Comparison of ENCODE assay signal across 10 cellular contexts in genomic region chr3:9780451-9780797, GRCh38. TPM values are rescaled to one million over a fixed set of nuclear protein-coding genes. Genes with fewer than 3 reads are reported as not detected.
A peak's percentile ranks its signal among the peaks of the same experiment; 100 is the strongest.
DNase-seq lines count a peak whose midpoint lies in the region; ATAC-seq and TF ChIP-seq lines count a peak whose summit lies in the region.
"Had no signal": no experiment of that assay in that cellular context is flagged by ENCODE, and none has a peak within 500 bp of the region (broad histone marks: within the 10 kb centered on the region; RNA-seq: fewer than 3 reads in every experiment).

No MANE protein-coding gene starts in this region.

- H3K9me3 Mint-ChIP-seq in activated T-helper 17 cell treated with anti-CD3 and anti-CD28 coated beads, Interleukin-2, amount 50 U/mL, for 72 hours, result peaks cover 3% of the 10 kb centered on the region
- no peaks in the 10 kb centered on the region for H3K9me3 Mint-ChIP-seq in memory B cell

- peaks cover 4% of the 10 kb centered on the region; the same call in 1 of the 2 replicates for H4K20me1 ChIP-seq in BLaER1

- peak overlapping the region; percentile 94 for H3K27ac Mint-ChIP-seq in activated T-helper 17 cell treated with anti-CD3 and anti-CD28 coated beads, Interleukin-2, amount 50 U/mL, for 72 hours
- peak overlapping the region; percentile 90 for H3K27ac Mint-ChIP-seq in memory B cell
- H3K27ac Mint-ChIP-seq: progenitor cell of endocrine pancreas had no signal

- peaks cover 68% of the 10 kb centered on the region for H3K36me3 Mint-ChIP-seq in activated T-helper 17 cell treated with anti-CD3 and anti-CD28 coated beads, Interleukin-2, amount 50 U/mL, for 72 hours (ENCODE audit: low read depth)
- peaks cover 6% of the 10 kb centered on the region for H3K36me3 Mint-ChIP-seq in memory B cell

- H3K4me2 ChIP-seq in BLaER1, result peak overlapping the region; percentile 89

- H3K36me3 ChIP-seq in BLaER1, result peaks cover 12% of the 10 kb centered on the region

- peak overlapping the region; percentile 48 for H3K4me3 ChIP-seq in BLaER1

- H3K27ac ChIP-seq in BLaER1, result peak overlapping the region; percentile 82

- H3K9me3 ChIP-seq in BLaER1, result no peaks in the 10 kb centered on the region

- no peaks in the 10 kb centered on the region for H3K27me3 ChIP-seq in BLaER1

- peak overlapping the region; percentile 87 for H3K4me3 Mint-ChIP-seq in activated T-helper 17 cell treated with anti-CD3 and anti-CD28 coated beads, Interleukin-2, amount 50 U/mL, for 72 hours
- peak overlapping the region; percentile 71 for H3K4me3 Mint-ChIP-seq in memory B cell

- peaks cover 38% of the 10 kb centered on the region for H3K4me1 Mint-ChIP-seq in activated T-helper 17 cell treated with anti-CD3 and anti-CD28 coated beads, Interleukin-2, amount 50 U/mL, for 72 hours
- peaks cover 44% of the 10 kb centered on the region for H3K4me1 Mint-ChIP-seq in memory B cell

- H3K9ac ChIP-seq in BLaER1, result peak overlapping the region; percentile 68

- no peak for TF ChIP-seq CTCF in GM20000 (IDR thresholded peaks at IDR 0.05; ENCODE audit: extremely low read depth, missing control alignments)

- H3K27me3 Mint-ChIP-seq in activated T-helper 17 cell treated with anti-CD3 and anti-CD28 coated beads, Interleukin-2, amount 50 U/mL, for 72 hours, result no peaks in the 10 kb centered on the region
- no peaks in the 10 kb centered on the region for H3K27me3 Mint-ChIP-seq in memory B cell
- H3K27me3 Mint-ChIP-seq: progenitor cell of endocrine pancreas had no signal

- DNase-seq in memory B cell (ENCODE audit: low spot score in 2 of 2) (no peak), mucosa of gallbladder (ENCODE audit: low spot score) (no peak), GM20000 (ENCODE audit: low spot score) (no peak), foreskin melanocyte (no peak), NCI-H526 treated with DMSO at 0.1 percent for 48 hours (lab: John Stamatoyannopoulos, UW) (no peak)
- DNase-seq: NCI-H510A had no signal

- ATAC-seq in HG02642 (IDR thresholded peaks at IDR 0.05; ENCODE audit: poor library complexity, unreplicated experiment) (peak; percentile 11), memory B cell (ENCODE audit: low read depth) (peak; percentile 7)
- no peak for ATAC-seq in activated T-helper 17 cell treated with anti-CD3 and anti-CD28 coated beads, Interleukin-2, amount 50 U/mL, for 72 hours (replicated peaks)

- H3K4me1 ChIP-seq in BLaER1, result peaks cover 55% of the 10 kb centered on the region

RNA-seq across cellular contexts. Expression of gene CAMK1, which starts 10.7 kb away (rescaled TPM):
- 10 to 100 TPM; 23.9 to 75.4 TPM for total RNA-seq in activated T-helper 17 cell treated with anti-CD3 and anti-CD28 coated beads, Interleukin-2, amount 50 U/mL, for 72 hours
- 30.6 TPM for total RNA-seq in mucosa of gallbladder

RNA-seq across cellular contexts. Expression of gene TADA3, which starts 11.8 kb away (rescaled TPM):
- total RNA-seq in activated T-helper 17 cell treated with anti-CD3 and anti-CD28 coated beads, Interleukin-2, amount 50 U/mL, for 72 hours, result 10 to 100 TPM; 77.8 to 81.9 TPM
- 63.3 TPM for total RNA-seq in mucosa of gallbladder

RNA-seq across cellular contexts. Expression of gene ARPC4, which starts 12.5 kb away (rescaled TPM):
- 100 to 1,000 TPM; 159 to 291 TPM for total RNA-seq in activated T-helper 17 cell treated with anti-CD3 and anti-CD28 coated beads, Interleukin-2, amount 50 U/mL, for 72 hours
- total RNA-seq in mucosa of gallbladder, result 137 TPM

RNA-seq across cellular contexts. Expression of gene TTLL3, which starts 29.6 kb away (rescaled TPM):
- total RNA-seq in activated T-helper 17 cell treated with anti-CD3 and anti-CD28 coated beads, Interleukin-2, amount 50 U/mL, for 72 hours, result 100 to 1,000 TPM in 1 of 2 donors, 10 to 100 TPM in 1; 55.9 to 123 TPM
- 62.8 TPM for total RNA-seq in mucosa of gallbladder

RNA-seq across cellular contexts. Expression of gene OGG1, which starts 30.7 kb away (rescaled TPM):
- 10 to 100 TPM; 37.4 to 52.3 TPM for total RNA-seq in activated T-helper 17 cell treated with anti-CD3 and anti-CD28 coated beads, Interleukin-2, amount 50 U/mL, for 72 hours
- total RNA-seq in mucosa of gallbladder, result 37.6 TPM
